Comparison of ENCODE assay signal across 18 cellular contexts in the genomic region with DNA sequence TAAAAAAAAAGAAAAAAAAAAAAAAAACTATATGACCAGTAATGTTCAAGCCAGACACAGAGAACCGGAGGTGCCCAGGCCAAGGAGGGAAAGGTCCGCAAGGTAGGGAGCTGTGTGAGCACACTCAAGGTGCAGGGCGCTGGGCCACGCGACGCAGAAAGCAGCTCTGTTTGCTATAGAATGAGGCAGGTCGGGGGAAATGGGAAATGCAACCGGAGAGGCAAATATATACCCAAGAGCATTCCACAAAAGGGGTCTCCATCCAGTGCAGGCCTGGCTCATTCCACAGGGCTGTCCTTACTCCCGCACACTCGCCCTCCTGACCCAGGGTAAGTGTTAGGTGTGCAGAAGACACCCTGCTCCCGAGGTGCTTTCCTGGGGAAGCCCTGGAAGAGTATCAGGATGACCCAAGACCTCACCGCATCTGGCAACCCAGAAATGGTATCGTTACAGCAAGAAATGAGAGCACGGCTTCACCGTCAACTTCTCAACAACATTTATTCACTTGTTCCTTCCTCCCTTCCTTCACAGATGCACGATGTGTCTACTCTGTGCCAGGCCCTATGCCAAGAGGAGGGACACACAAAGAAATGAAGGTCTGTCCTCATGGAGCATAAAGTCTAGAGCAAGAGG.
A peak's percentile ranks its signal among the peaks of the same experiment; 100 is the strongest.
DNase-seq lines count a peak whose midpoint lies in the region; ATAC-seq and TF ChIP-seq lines count a peak whose summit lies in the region.
"Had no signal": no experiment of that assay in that cellular context is flagged by ENCODE, and none has a peak within 500 bp of the region (broad histone marks: within the 10 kb centered on the region; RNA-seq: fewer than 3 reads in every experiment).

No MANE protein-coding gene starts in this region.

- no peaks in the 10 kb centered on the region for H3K27me3 ChIP-seq in CD4-positive, alpha-beta memory T cell (ENCODE audit: insufficient read depth, low read length)
- no peaks in the 10 kb centered on the region for H3K27me3 ChIP-seq in H7 (ENCODE audit: control insufficient read depth, insufficient read depth, low read length)
- H3K27me3 ChIP-seq in neural progenitor cell: no peaks in the 10 kb centered on the region
- H3K27me3 ChIP-seq: esophagus squamous epithelium, MG63, Peyer's patch, vagina had no signal

- peaks cover 29 to 68% of the 10 kb centered on the region in 2 donors for H3K36me3 Mint-ChIP-seq in CD4-positive, alpha-beta memory T cell
- H3K36me3 Mint-ChIP-seq in activated T-helper 17 cell treated with anti-CD3 and anti-CD28 coated beads, Interleukin-2, amount 50 U/mL, for 72 hours (ENCODE audit: low read depth): peaks cover 86% of the 10 kb centered on the region
- peaks cover 0 to 50% (median 2%) of the 10 kb centered on the region in 3 donors for H3K36me3 Mint-ChIP-seq in naive thymus-derived CD8-positive, alpha-beta T cell
- H3K36me3 Mint-ChIP-seq in neural progenitor cell: peaks cover 2% of the 10 kb centered on the region
- H3K36me3 Mint-ChIP-seq: IgD-negative memory B cell had no signal

- peak overlapping the region; percentile 88 to 97 (median 94) for H3K27ac Mint-ChIP-seq in CD4-positive, alpha-beta memory T cell
- H3K27ac Mint-ChIP-seq in activated T-helper 17 cell treated with anti-CD3 and anti-CD28 coated beads, Interleukin-2, amount 50 U/mL, for 72 hours: peak overlapping the region; percentile 86
- H3K27ac Mint-ChIP-seq in naive thymus-derived CD8-positive, alpha-beta T cell: peak overlapping the region; percentile 91 to 99 (median 96)
- H3K27ac Mint-ChIP-seq in neural progenitor cell: no peak overlapping the region

- no peak for TF ChIP-seq CTCF in neural progenitor cell (IDR thresholded peaks at IDR 0.05)

- peaks cover 77 to 97% (median 89%) of the 10 kb centered on the region in 4 donors for H3K4me1 Mint-ChIP-seq in CD4-positive, alpha-beta memory T cell
- H3K4me1 Mint-ChIP-seq in activated T-helper 17 cell treated with anti-CD3 and anti-CD28 coated beads, Interleukin-2, amount 50 U/mL, for 72 hours: peaks cover 75% of the 10 kb centered on the region
- peaks cover 60 to 97% (median 94%) of the 10 kb centered on the region in 4 donors for H3K4me1 Mint-ChIP-seq in naive thymus-derived CD8-positive, alpha-beta T cell
- H3K4me1 Mint-ChIP-seq in neural progenitor cell: peaks cover 5% of the 10 kb centered on the region

- H3K4me3 Mint-ChIP-seq in CD4-positive, alpha-beta memory T cell: peak overlapping the region; percentile 73 to 93 (median 83)
- peak overlapping the region; percentile 82 for H3K4me3 Mint-ChIP-seq in activated T-helper 17 cell treated with anti-CD3 and anti-CD28 coated beads, Interleukin-2, amount 50 U/mL, for 72 hours
- H3K4me3 Mint-ChIP-seq in naive thymus-derived CD8-positive, alpha-beta T cell: peak overlapping the region; percentile 74 to 93 (median 84)
- H3K4me3 Mint-ChIP-seq in neural progenitor cell: no peak overlapping the region

- no peaks in the 10 kb centered on the region for H3F3A ChIP-seq in neural progenitor cell (ENCODE audit: low read depth)

- POLR2A ChIA-PET in CD4-positive, alpha-beta memory T cell (lab: Charles Lee; ENCODE audit: partially characterized antibody): interaction anchor here (0.6 to 87.2 kb wide), 4 partner anchors 8 to 390 kb away, joined by 3 to 6015 read pairs (median 4); partner anchors contain the start of gene BCL11B
- POLR2A ChIA-PET in naive thymus-derived CD8-positive, alpha-beta T cell (lab: Charles Lee): interaction anchor here (0.5 to 76.3 kb wide), 9 partner anchors 41 to 1896 kb away, joined by 3 to 2798 read pairs (median 4); partner anchors contain the start of gene BCL11B

- CTCF ChIA-PET in CD4-positive, alpha-beta memory T cell (lab: Charles Lee; ENCODE audit: partially characterized antibody): interaction anchor here (1.1 to 5.2 kb wide), 2 partner anchors 16 to 82 kb away, joined by 3 to 39 read pairs; no protein-coding TSS in a partner anchor

- no peaks in the 10 kb centered on the region for H3K27me3 Mint-ChIP-seq in CD4-positive, alpha-beta memory T cell
- no peaks in the 10 kb centered on the region for H3K27me3 Mint-ChIP-seq in activated T-helper 17 cell treated with anti-CD3 and anti-CD28 coated beads, Interleukin-2, amount 50 U/mL, for 72 hours
- H3K27me3 Mint-ChIP-seq in naive thymus-derived CD8-positive, alpha-beta T cell: no peaks in the 10 kb centered on the region
- no peaks in the 10 kb centered on the region for H3K27me3 Mint-ChIP-seq in neural progenitor cell (ENCODE audit: insufficient read depth, low read depth)

- H3K36me3 ChIP-seq in CD4-positive, alpha-beta memory T cell (ENCODE audit: insufficient read depth, low read length): peaks cover 29% of the 10 kb centered on the region
- H3K36me3 ChIP-seq in H7 (replicated peaks; ENCODE audit: control insufficient read depth, insufficient read depth, low read length) (no peaks in the 10 kb centered on the region), neural progenitor cell (no peaks in the 10 kb centered on the region)
- H3K36me3 ChIP-seq: MG63, Peyer's patch, vagina had no signal

- no peak overlapping the region for H2AFZ ChIP-seq in neural progenitor cell (replicated peaks)
- H2AFZ ChIP-seq: parathyroid adenoma had no signal

- DNase-seq in CD4-positive, alpha-beta memory T cell: peak in 2 of 5 donors; percentile 18 to 41
- DNase-seq in H7 (peak; percentile 30), NOMO-1 treated with dmso at 0.1 percent for 144 hours (lab: John Stamatoyannopoulos, UW; ENCODE audit: unreplicated experiment) (no peak), neural progenitor cell (ENCODE audit: low spot score) (no peak), NCI-H345 treated with DMSO at 0.1 percent for 48 hours (lab: John Stamatoyannopoulos, UW; ENCODE audit: unreplicated experiment) (no peak)
- peak in 2 of 10 donors; percentile 20 to 60 for DNase-seq in naive thymus-derived CD8-positive, alpha-beta T cell
- DNase-seq: Calu3; central memory CD4-positive, alpha-beta T cell; esophagus squamous epithelium; HCEC 1CT; MG63; NCI-H1694 treated with DMSO at 0.1 percent for 48 hours; Peyer's patch had no signal

- H3K9me3 ChIP-seq in CD4-positive, alpha-beta memory T cell (ENCODE audit: control insufficient read depth in 1 of 2, low read length in 2 of 2): no peaks in the 10 kb centered on the region
- no peaks in the 10 kb centered on the region for H3K9me3 ChIP-seq in neural progenitor cell (ENCODE audit: low read depth)
- H3K9me3 ChIP-seq: esophagus squamous epithelium, MG63, Peyer's patch, vagina had no signal

- H3K9me3 Mint-ChIP-seq in CD4-positive, alpha-beta memory T cell: peaks cover 0 to 7% (median 0%) of the 10 kb centered on the region in 8 donors
- no peaks in the 10 kb centered on the region for H3K9me3 Mint-ChIP-seq in activated T-helper 17 cell treated with anti-CD3 and anti-CD28 coated beads, Interleukin-2, amount 50 U/mL, for 72 hours
- H3K9me3 Mint-ChIP-seq in naive thymus-derived CD8-positive, alpha-beta T cell: no peaks in the 10 kb centered on the region
- H3K9me3 Mint-ChIP-seq in neural progenitor cell: no peaks in the 10 kb centered on the region

- intact Hi-C loops in CD4-positive, alpha-beta memory T cell (cut with micrococcal nuclease): no loop called here

- peak overlapping the region; percentile 81 for H3K27ac ChIP-seq in CD4-positive, alpha-beta memory T cell (ENCODE audit: low read depth, low read length)
- no peak overlapping the region for H3K27ac ChIP-seq in neural progenitor cell
- H3K27ac ChIP-seq: esophagus squamous epithelium, parathyroid adenoma, vagina had no signal

- ATAC-seq in activated T-helper 17 cell treated with anti-CD3 and anti-CD28 coated beads, Interleukin-2, amount 50 U/mL, for 72 hours (replicated peaks): peak; percentile 21
- no peak for ATAC-seq in naive thymus-derived CD8-positive, alpha-beta T cell
- ATAC-seq: sciatic nerve had no signal

- H4K20me1 ChIP-seq in neural progenitor cell (ENCODE audit: low read depth): no peaks in the 10 kb centered on the region

- peaks cover 96% of the 10 kb centered on the region for H3K4me1 ChIP-seq in CD4-positive, alpha-beta memory T cell (ENCODE audit: insufficient read depth, low read length)
- peaks cover 4% of the 10 kb centered on the region for H3K4me1 ChIP-seq in neural progenitor cell
- H3K4me1 ChIP-seq: parathyroid adenoma, vagina had no signal

- H3K4me2 ChIP-seq in neural progenitor cell: no peak overlapping the region

- H3K79me2 ChIP-seq in neural progenitor cell (ENCODE audit: low read depth): no peaks in the 10 kb centered on the region
- H3K79me2 ChIP-seq: parathyroid adenoma had no signal

- H3K9ac ChIP-seq in neural progenitor cell: no peak overlapping the region
- H3K9ac ChIP-seq: parathyroid adenoma had no signal

- H3K4me3 ChIP-seq in CD4-positive, alpha-beta memory T cell (ENCODE audit: low read length in 2 of 2): peak overlapping the region in 1 of 2 donors; percentile 5
- H3K4me3 ChIP-seq in H7 (ENCODE audit: insufficient read depth, low read depth, low read length) (no peak overlapping the region), neural progenitor cell (no peak overlapping the region)
- H3K4me3 ChIP-seq: esophagus squamous epithelium, MG63, Peyer's patch, vagina had no signal
